ENCODE assay signal across 29 cellular contexts in genomic region chr3:146537603-146538002, GRCh38. TPM values are rescaled to one million over a fixed set of nuclear protein-coding genes. Genes with fewer than 3 reads are reported as not detected.
DNase-seq lines count a peak whose midpoint lies in the region; ATAC-seq and TF ChIP-seq lines count a peak whose summit lies in the region.
"Had no signal": no experiment of that assay in that cellular context is flagged by ENCODE, and none has a peak within 500 bp of the region (broad histone marks: within the 10 kb centered on the region; RNA-seq: fewer than 3 reads in every experiment).

No MANE protein-coding gene starts in this region.

- no peaks in the 10 kb centered on the region for H3K9me3 ChIP-seq in DND-41 (ENCODE audit: insufficient read depth, low read length, severe bottlenecking)
- H3K9me3 ChIP-seq: colonic mucosa, heart left ventricle, lower lobe of right lung, MG63, psoas muscle had no signal

- H3K27ac Mint-ChIP-seq in activated CD4-positive, alpha-beta T cell treated with anti-CD3 and anti-CD28 coated beads, Interleukin-2, amount 10 ng/mL, durations not matched to agents 24 days and 14 days: no peak overlapping the region
- H3K27ac Mint-ChIP-seq in activated CD4-positive, alpha-beta T cell treated with anti-CD3 and anti-CD28 coated beads for 36 hours: no peak overlapping the region
- H3K27ac Mint-ChIP-seq: stimulated activated naive B cell treated with anti-CD40 and anti-IgM and Interleukin-4, amounts not matched to agents 10 μg/mL and 1 μg/mL and 100 μg/mL, for 72 hours had no signal

- peaks cover 43% of the 10 kb centered on the region for H3K36me3 ChIP-seq in DND-41 (ENCODE audit: insufficient read depth, low read length)
- H3K36me3 ChIP-seq: brain microvascular endothelial cell had no signal

- no peak for TF ChIP-seq CTCF in DND-41 (IDR thresholded peaks at IDR 0.05; ENCODE audit: borderline replicate concordance, extremely low read depth, low read length, poor library complexity, severe bottlenecking)

- H3K9ac ChIP-seq in DND-41 (ENCODE audit: low read depth, low read length): no peak overlapping the region

- CTCF ChIA-PET in activated CD4-positive, alpha-beta T cell treated with anti-CD3 and anti-CD28 coated beads for 36 hours (lab: Charles Lee): no interaction called here

- POLR2A ChIA-PET in activated CD4-positive, alpha-beta T cell treated with anti-CD3 and anti-CD28 coated beads for 36 hours (lab: Charles Lee): no interaction called here

- no peaks in the 10 kb centered on the region for H3K27me3 ChIP-seq in DND-41 (ENCODE audit: insufficient read depth, low read length, poor library complexity)
- H3K27me3 ChIP-seq: brain microvascular endothelial cell, colonic mucosa, heart left ventricle, MG63 had no signal

- no peak overlapping the region for H3K4me3 ChIP-seq in DND-41 (ENCODE audit: low read depth in 1 of 2, low read length in 2 of 2)
- H3K4me3 ChIP-seq: colonic mucosa, heart left ventricle, lower lobe of right lung, MG63, psoas muscle had no signal

- no peak for DNase-seq in activated CD4-positive, alpha-beta T cell treated with anti-CD3 and anti-CD28 coated beads, Interleukin-2, amount 10 ng/mL, durations not matched to agents 24 days and 14 days
- no peak for DNase-seq in activated CD4-positive, alpha-beta T cell treated with anti-CD3 and anti-CD28 coated beads for 36 hours
- no peak for DNase-seq in DND-41
- peak; percentile 45 for DNase-seq in astrocyte of the hippocampus (ENCODE audit: low read depth, low spot score)
- DNase-seq in islet precursor cell: peak; percentile 59
- no peak for DNase-seq in SK-N-DZ (ENCODE audit: low spot score)
- DNase-seq in iPS-NIHi11 (ENCODE audit: low spot score): no peak
- no peak for DNase-seq in Kasumi-1 (lab: John Stamatoyannopoulos, UW)
- DNase-seq: activated CD4-positive, alpha-beta T cell treated with anti-CD3 and anti-CD28 coated beads, Interleukin-2, amount 50 U/mL, for 1 hour; activated gamma-delta T cell treated with Interleukin-2 at 50 U/mL for 16 hours; activated T-cell treated with anti-CD3 and anti-CD28 coated beads, Interleukin-2, amount 50 U/mL, for 4 hours; brain microvascular endothelial cell; colonic mucosa; effector CD8-positive, alpha-beta T cell; GOT3; heart left ventricle; KBM-7; lower lobe of right lung; MG63; naive thymus-derived CD8-positive, alpha-beta T cell; NCI-H1105; NCI-H187; psoas muscle; SIG-M5; stimulated activated naive B cell treated with anti-CD40 and anti-IgM and Interleukin-4, amounts not matched to agents 10 μg/mL and 1 μg/mL and 100 μg/mL, for 72 hours; T1000 had no signal

- peak overlapping the region; percentile 39 for H3K4me3 Mint-ChIP-seq in activated CD4-positive, alpha-beta T cell treated with anti-CD3 and anti-CD28 coated beads, Interleukin-2, amount 10 ng/mL, durations not matched to agents 24 days and 14 days
- H3K4me3 Mint-ChIP-seq in activated CD4-positive, alpha-beta T cell treated with anti-CD3 and anti-CD28 coated beads for 36 hours: no peak overlapping the region
- H3K4me3 Mint-ChIP-seq: activated T-cell treated with anti-CD3 and anti-CD28 coated beads, Interleukin-2, amount 50 U/mL, for 4 hours; stimulated activated naive B cell treated with anti-CD40 and anti-IgM and Interleukin-4, amounts not matched to agents 10 μg/mL and 1 μg/mL and 100 μg/mL, for 72 hours had no signal

- peaks cover 57% of the 10 kb centered on the region for H3K36me3 Mint-ChIP-seq in activated CD4-positive, alpha-beta T cell treated with anti-CD3 and anti-CD28 coated beads, Interleukin-2, amount 10 ng/mL, durations not matched to agents 24 days and 14 days (ENCODE audit: low read depth)
- peaks cover 20% of the 10 kb centered on the region for H3K36me3 Mint-ChIP-seq in activated CD4-positive, alpha-beta T cell treated with anti-CD3 and anti-CD28 coated beads for 36 hours (ENCODE audit: low read depth)

- H3K4me2 ChIP-seq in DND-41 (ENCODE audit: insufficient read depth, low read length): peak overlapping the region; percentile 29; the same call in 1 of the 2 replicates

- H3K4me1 Mint-ChIP-seq in activated CD4-positive, alpha-beta T cell treated with anti-CD3 and anti-CD28 coated beads, Interleukin-2, amount 10 ng/mL, durations not matched to agents 24 days and 14 days: peaks cover 63% of the 10 kb centered on the region
- H3K4me1 Mint-ChIP-seq in activated CD4-positive, alpha-beta T cell treated with anti-CD3 and anti-CD28 coated beads for 36 hours: peaks cover 38% of the 10 kb centered on the region

- intact Hi-C loops in activated CD4-positive, alpha-beta T cell treated with anti-CD3 and anti-CD28 coated beads, Interleukin-2, amount 10 ng/mL, durations not matched to agents 24 days and 14 days (cut with micrococcal nuclease): no loop called here
- intact Hi-C loops in activated CD4-positive, alpha-beta T cell treated with anti-CD3 and anti-CD28 coated beads for 36 hours (cut with DNase I, micrococcal nuclease): no loop called here

- H3K27ac ChIP-seq in DND-41 (ENCODE audit: low read length): no peak overlapping the region
- H3K27ac ChIP-seq: 22Rv1, brain microvascular endothelial cell, colonic mucosa, epithelial cell of prostate, lower lobe of right lung, VCaP had no signal

- ATAC-seq in activated CD4-positive, alpha-beta T cell treated with anti-CD3 and anti-CD28 coated beads for 36 hours: no peak
- no peak for ATAC-seq in DND-41 (ENCODE audit: insufficient read depth, low read depth)
- ATAC-seq: activated T-cell treated with anti-CD3 and anti-CD28 coated beads, Interleukin-2, amount 50 U/mL, for 4 hours; lower lobe of right lung; naive thymus-derived CD8-positive, alpha-beta T cell; psoas muscle; stimulated activated naive B cell treated with anti-CD40 and anti-IgM and Interleukin-4, amounts not matched to agents 10 μg/mL and 1 μg/mL and 100 μg/mL, for 72 hours had no signal

- H3K27me3 Mint-ChIP-seq in activated CD4-positive, alpha-beta T cell treated with anti-CD3 and anti-CD28 coated beads, Interleukin-2, amount 10 ng/mL, durations not matched to agents 24 days and 14 days: no peaks in the 10 kb centered on the region
- H3K27me3 Mint-ChIP-seq in activated CD4-positive, alpha-beta T cell treated with anti-CD3 and anti-CD28 coated beads for 36 hours: no peaks in the 10 kb centered on the region
- H3K27me3 Mint-ChIP-seq: naive thymus-derived CD8-positive, alpha-beta T cell; stimulated activated naive B cell treated with anti-CD40 and anti-IgM and Interleukin-4, amounts not matched to agents 10 μg/mL and 1 μg/mL and 100 μg/mL, for 72 hours had no signal

- peaks cover 6% of the 10 kb centered on the region for H3K9me3 Mint-ChIP-seq in activated CD4-positive, alpha-beta T cell treated with anti-CD3 and anti-CD28 coated beads, Interleukin-2, amount 10 ng/mL, durations not matched to agents 24 days and 14 days
- no peaks in the 10 kb centered on the region for H3K9me3 Mint-ChIP-seq in activated CD4-positive, alpha-beta T cell treated with anti-CD3 and anti-CD28 coated beads for 36 hours (ENCODE audit: low read depth)
- H3K9me3 Mint-ChIP-seq: activated T-cell treated with anti-CD3 and anti-CD28 coated beads, Interleukin-2, amount 50 U/mL, for 4 hours; naive thymus-derived CD8-positive, alpha-beta T cell had no signal

- H4K20me1 ChIP-seq in DND-41 (ENCODE audit: insufficient read depth, low read length): peaks cover 35% of the 10 kb centered on the region

- peaks cover 38% of the 10 kb centered on the region for H3K4me1 ChIP-seq in DND-41 (ENCODE audit: insufficient read depth, low read length)
- H3K4me1 ChIP-seq: colonic mucosa had no signal

- H2AFZ ChIP-seq in DND-41 (ENCODE audit: low read depth, low read length): no peak overlapping the region

- H3K79me2 ChIP-seq in DND-41 (ENCODE audit: insufficient read depth, low read length): peaks cover 75% of the 10 kb centered on the region

RNA-seq across cellular contexts. Expression of gene PLSCR1, which starts 6.8 kb away (rescaled TPM):
- total RNA-seq in activated CD4-positive, alpha-beta T cell treated with anti-CD3 and anti-CD28 coated beads, Interleukin-2, amount 10 ng/mL, durations not matched to agents 24 days and 14 days: 84.2 and 86.0 TPM in 2 replicates
- 10 to 100 TPM; 65.1 to 66.1 TPM for total RNA-seq in activated CD4-positive, alpha-beta T cell treated with anti-CD3 and anti-CD28 coated beads for 36 hours
- polyA plus RNA-seq in SK-N-DZ (2014; cell fraction: cytosol; rRNA removed): 71.3 and 107 TPM in 2 replicates
- 42.5 and 80.3 TPM in 2 replicates for polyA plus RNA-seq in SK-N-DZ (2014; cell fraction: nucleus; rRNA removed)

Comparison
In these comparisons a context has a peak if more than half of its experiments do, and no peak if none do; other contexts are left out.
1. DNase-seq: peak in astrocyte of the hippocampus (single experiment) and islet precursor cell (single experiment); none in activated CD4-positive, alpha-beta T cell treated with anti-CD3 and anti-CD28 coated beads, Interleukin-2, amount 10 ng/mL, durations not matched to agents 24 days and 14 days (single experiment), activated CD4-positive, alpha-beta T cell treated with anti-CD3 and anti-CD28 coated beads for 36 hours (single experiment), DND-41 (single experiment), SK-N-DZ (single experiment), iPS-NIHi11 (single experiment) and Kasumi-1 (0 of 2).